In genomic region chr16:74309789-74310781, GRCh38 we compare ENCODE assay signal across 9 cellular contexts. TPM values are rescaled to one million over a fixed set of nuclear protein-coding genes. Genes with fewer than 3 reads are reported as not detected.
A peak's percentile ranks its signal among the peaks of the same experiment; 100 is the strongest.
DNase-seq lines count a peak whose midpoint lies in the region; ATAC-seq, FAIRE-seq and TF ChIP-seq lines count a peak whose summit lies in the region.
"Had no signal": no experiment of that assay in that cellular context is flagged by ENCODE, and none has a peak within 500 bp of the region (broad histone marks: within the 10 kb centered on the region; RNA-seq: fewer than 3 reads in every experiment).

No MANE protein-coding gene starts in this region.

- peak; percentile 74 for DNase-seq in activated CD4-positive, alpha-beta T cell treated with anti-CD3 and anti-CD28 coated beads, Interleukin-2, amount 10 ng/mL, durations not matched to agents 24 days and 14 days
- DNase-seq in activated CD4-positive, alpha-beta T cell treated with anti-CD3 and anti-CD28 coated beads for 48 hours: no peak
- peak; percentile 66 for DNase-seq in HTR-8/SVneo (ENCODE audit: insufficient read length, low spot score)
- DNase-seq in SHP77 (lab: John Stamatoyannopoulos, UW): peak; percentile 20 to 59
- peak; percentile 50 to 73 for DNase-seq in erythroblast (lab: John Stamatoyannopoulos, UW)
- DNase-seq in nephron progenitor cell: peak; percentile 29

- no peak overlapping the region for H3K4me3 Mint-ChIP-seq in activated CD4-positive, alpha-beta T cell treated with anti-CD3 and anti-CD28 coated beads, Interleukin-2, amount 10 ng/mL, durations not matched to agents 24 days and 14 days
- no peak overlapping the region for H3K4me3 Mint-ChIP-seq in nephron progenitor cell
- H3K4me3 Mint-ChIP-seq: activated naive CD8-positive, alpha-beta T cell had no signal

- no peak for FAIRE-seq in HTR-8/SVneo (lab: Jason Lieb, UNC)

- intact Hi-C loops in activated CD4-positive, alpha-beta T cell treated with anti-CD3 and anti-CD28 coated beads, Interleukin-2, amount 10 ng/mL, durations not matched to agents 24 days and 14 days (cut with micrococcal nuclease): no loop called here

- no peaks in the 10 kb centered on the region for H3K4me1 Mint-ChIP-seq in activated CD4-positive, alpha-beta T cell treated with anti-CD3 and anti-CD28 coated beads, Interleukin-2, amount 10 ng/mL, durations not matched to agents 24 days and 14 days
- no peaks in the 10 kb centered on the region for H3K4me1 Mint-ChIP-seq in nephron progenitor cell

- peak; percentile 74 for TF ChIP-seq CTCF in nephron progenitor cell (IDR thresholded peaks at IDR 0.05)

- peaks cover 36% of the 10 kb centered on the region for H3K36me3 Mint-ChIP-seq in activated CD4-positive, alpha-beta T cell treated with anti-CD3 and anti-CD28 coated beads, Interleukin-2, amount 10 ng/mL, durations not matched to agents 24 days and 14 days (ENCODE audit: low read depth)
- peaks cover 47% of the 10 kb centered on the region for H3K36me3 Mint-ChIP-seq in nephron progenitor cell (ENCODE audit: low read depth)

- no peaks in the 10 kb centered on the region for H3K9me3 Mint-ChIP-seq in activated CD4-positive, alpha-beta T cell treated with anti-CD3 and anti-CD28 coated beads, Interleukin-2, amount 10 ng/mL, durations not matched to agents 24 days and 14 days
- H3K9me3 Mint-ChIP-seq in nephron progenitor cell: peaks cover 13% of the 10 kb centered on the region

- ATAC-seq in HG02884 (IDR thresholded peaks at IDR 0.05; ENCODE audit: unreplicated experiment) (no peak), GM21381 (IDR thresholded peaks at IDR 0.05; ENCODE audit: unreplicated experiment) (no peak)

- no peak overlapping the region for H3K27ac Mint-ChIP-seq in activated CD4-positive, alpha-beta T cell treated with anti-CD3 and anti-CD28 coated beads, Interleukin-2, amount 10 ng/mL, durations not matched to agents 24 days and 14 days
- no peak overlapping the region for H3K27ac Mint-ChIP-seq in nephron progenitor cell
- H3K27ac Mint-ChIP-seq: activated naive CD8-positive, alpha-beta T cell had no signal

- H3K27me3 Mint-ChIP-seq in activated CD4-positive, alpha-beta T cell treated with anti-CD3 and anti-CD28 coated beads, Interleukin-2, amount 10 ng/mL, durations not matched to agents 24 days and 14 days: no peaks in the 10 kb centered on the region
- H3K27me3 Mint-ChIP-seq in nephron progenitor cell (ENCODE audit: low read depth, poor library complexity): peaks cover 5% of the 10 kb centered on the region
- H3K27me3 Mint-ChIP-seq: activated naive CD8-positive, alpha-beta T cell had no signal

- no peak for TF ChIP-seq POLR2A in erythroblast (IDR thresholded peaks at IDR 0.05; ENCODE audit: low read length)

RNA-seq across cellular contexts. Expression of gene PSMD7, which starts 13.5 kb away (rescaled TPM):
- 174 and 178 TPM in 2 replicates for total RNA-seq in activated CD4-positive, alpha-beta T cell treated with anti-CD3 and anti-CD28 coated beads, Interleukin-2, amount 10 ng/mL, durations not matched to agents 24 days and 14 days
